Comparison of ENCODE assay signal across 23 cellular contexts in genomic region chr2:53640466-53640865, GRCh38.
"Had no signal": no experiment of that assay in that cellular context is flagged by ENCODE, and none has a peak within 500 bp of the region (broad histone marks: within the 10 kb centered on the region; RNA-seq: fewer than 3 reads in every experiment).

No MANE protein-coding gene starts in this region.

- H3K36me3 ChIP-seq: esophagus squamous epithelium, neutrophil, spleen, tibial nerve had no signal

- H2AFZ ChIP-seq: hepatocyte had no signal

- H3K27ac ChIP-seq: epithelial cell of prostate, esophagus squamous epithelium, hepatocyte, neutrophil, psoas muscle, spleen, testis, tibial nerve had no signal

- H3K4me2 ChIP-seq: hepatocyte had no signal

- DNase-seq: effector memory CD8-positive, alpha-beta T cell; esophagus squamous epithelium; foreskin fibroblast; head of caudate nucleus; left colon; left ventricle myocardium superior; mesenchymal stem cell; naive B cell; psoas muscle; retina; spleen; stimulated activated CD4-positive, alpha-beta T cell treated with anti-CD3 and anti-CD28 coated beads, Interleukin-15, amount 100 ng/mL, for 24 hours; stimulated activated CD4-positive, alpha-beta T cell treated with anti-CD3 and anti-CD28 coated beads, Interleukin-2, amount 100 ng/mL, for 24 hours; stimulated activated CD4-positive, alpha-beta T cell treated with anti-CD3 and anti-CD28 coated beads, Interleukin-4, amount 100 ng/mL, for 4 hours; stimulated activated naive B cell treated with anti-CD40 and anti-IgM and Interleukin-4, amounts not matched to agents 10 μg/mL and 1 μg/mL and 100 μg/mL, for 72 hours; stimulated activated naive CD8-positive, alpha-beta T cell treated with anti-CD3 and anti-CD28 coated beads, Interleukin-15, amount 100 ng/mL, for 72 hours; testis had no signal

- H3K27me3 ChIP-seq: esophagus squamous epithelium, hepatocyte, neutrophil, spleen, testis, tibial nerve had no signal

- H3K4me3 ChIP-seq: esophagus squamous epithelium, hepatocyte, lung, psoas muscle, spleen, testis, tibial nerve had no signal

- H3K9me3 ChIP-seq: esophagus squamous epithelium, neutrophil, psoas muscle, spleen, testis, tibial nerve had no signal

- H3K79me2 ChIP-seq: hepatocyte had no signal

- H3K9me3 Mint-ChIP-seq: effector memory CD8-positive, alpha-beta T cell; stimulated activated naive CD8-positive, alpha-beta T cell treated with anti-CD3 and anti-CD28 coated beads, Interleukin-15, amount 100 ng/mL, for 72 hours had no signal

- H3K4me1 ChIP-seq: esophagus squamous epithelium, psoas muscle, spleen, testis, tibial nerve had no signal

- H3K4me3 Mint-ChIP-seq: dendritic cell treated with granulocyte-macrophage colony-stimulating factor and Interleukin-4, amounts not matched to agents 40 ng/mL and 50 ng/mL, for 4 days; effector memory CD8-positive, alpha-beta T cell; naive B cell; stimulated activated naive B cell treated with anti-CD40 and anti-IgM and Interleukin-4, amounts not matched to agents 10 μg/mL and 1 μg/mL and 100 μg/mL, for 72 hours; stimulated activated naive CD8-positive, alpha-beta T cell treated with anti-CD3 and anti-CD28 coated beads, Interleukin-15, amount 100 ng/mL, for 72 hours had no signal

- H3K4me1 Mint-ChIP-seq: naive B cell; stimulated activated naive B cell treated with anti-CD40 and anti-IgM and Interleukin-4, amounts not matched to agents 10 μg/mL and 1 μg/mL and 100 μg/mL, for 72 hours; stimulated activated naive CD8-positive, alpha-beta T cell treated with anti-CD3 and anti-CD28 coated beads, Interleukin-15, amount 100 ng/mL, for 72 hours had no signal

- H3K27me3 Mint-ChIP-seq: dendritic cell treated with granulocyte-macrophage colony-stimulating factor and Interleukin-4, amounts not matched to agents 40 ng/mL and 50 ng/mL, for 4 days; effector memory CD8-positive, alpha-beta T cell; naive B cell; stimulated activated naive CD8-positive, alpha-beta T cell treated with anti-CD3 and anti-CD28 coated beads, Interleukin-15, amount 100 ng/mL, for 72 hours had no signal

- H3K27ac Mint-ChIP-seq: dendritic cell treated with granulocyte-macrophage colony-stimulating factor and Interleukin-4, amounts not matched to agents 40 ng/mL and 50 ng/mL, for 4 days; effector memory CD8-positive, alpha-beta T cell; naive B cell; stimulated activated naive B cell treated with anti-CD40 and anti-IgM and Interleukin-4, amounts not matched to agents 10 μg/mL and 1 μg/mL and 100 μg/mL, for 72 hours; stimulated activated naive CD8-positive, alpha-beta T cell treated with anti-CD3 and anti-CD28 coated beads, Interleukin-15, amount 100 ng/mL, for 72 hours had no signal
